8 cellular contexts compared by ENCODE assay signal in genomic region chr7:41881313-41882130, GRCh38.
A peak's percentile ranks its signal among the peaks of the same experiment; 100 is the strongest.
DNase-seq lines count a peak whose midpoint lies in the region; ATAC-seq, FAIRE-seq and TF ChIP-seq lines count a peak whose summit lies in the region.

No MANE protein-coding gene starts in this region.

- intact Hi-C loops in Right ventricle myocardium inferior (cut with DNase I) = no loop called here
- intact Hi-C loops in left ventricle myocardium inferior (cut with micrococcal nuclease) = no loop called here

- H3K9me3 ChIP-seq in left ventricle myocardium inferior (replicated peaks) = no peaks in the 10 kb centered on the region

- peak; percentile 75 for DNase-seq in Right ventricle myocardium inferior (ENCODE audit: missing footprints)
- DNase-seq in left ventricle myocardium inferior = no peak
- DNase-seq in activated CD4-positive, alpha-beta T cell treated with anti-CD3 and anti-CD28 coated beads, Interleukin-2, amount 50 U/mL, for 1 hour = peak; percentile 24
- peak; percentile 81 for DNase-seq in germinal center (ENCODE audit: low spot score)
- DNase-seq in stimulated activated CD8-positive, alpha-beta memory T cell treated with anti-CD3 and anti-CD28 coated beads, Interleukin-12 subunit alpha, Interleukin-12 subunit beta, amount 100 ng/mL, for 1 hour (ENCODE audit: low read depth) = peak; percentile 36
- DNase-seq in NCI-H1105 treated with DMSO at 0.1 percent for 48 hours (lab: John Stamatoyannopoulos, UW) = no peak
- DNase-seq in RCC 7860 (ENCODE audit: low spot score) = no peak

- no peak overlapping the region for H3K27ac ChIP-seq in left ventricle myocardium inferior (replicated peaks)

- no peak for FAIRE-seq in RCC 7860 (lab: Jason Lieb, UNC)

- peaks cover 7% of the 10 kb centered on the region for H3K4me1 ChIP-seq in left ventricle myocardium inferior

- H3K27me3 ChIP-seq in left ventricle myocardium inferior (ENCODE audit: low read depth) = peaks cover 21% of the 10 kb centered on the region

- H3K4me3 ChIP-seq in left ventricle myocardium inferior = no peak overlapping the region

- no peaks in the 10 kb centered on the region for H3K36me3 ChIP-seq in left ventricle myocardium inferior

- ATAC-seq in Right ventricle myocardium inferior = peak; percentile 58
- ATAC-seq in HG03521 (IDR thresholded peaks at IDR 0.05; ENCODE audit: unreplicated experiment) = peak; percentile 97

- TF ChIP-seq CTCF in left ventricle myocardium inferior (IDR thresholded peaks at IDR 0.05; ENCODE audit: borderline replicate concordance) = no peak

Comparison
In these comparisons a context has a peak if more than half of its experiments do, and no peak if none do; other contexts are left out.
1. DNase-seq: peak in Right ventricle myocardium inferior (single experiment), activated CD4-positive, alpha-beta T cell treated with anti-CD3 and anti-CD28 coated beads, Interleukin-2, amount 50 U/mL, for 1 hour (single experiment), germinal center (single experiment) and stimulated activated CD8-positive, alpha-beta memory T cell treated with anti-CD3 and anti-CD28 coated beads, Interleukin-12 subunit alpha, Interleukin-12 subunit beta, amount 100 ng/mL, for 1 hour (single experiment); none in left ventricle myocardium inferior (single experiment), NCI-H1105 treated with DMSO at 0.1 percent for 48 hours (single experiment) and RCC 7860 (single experiment).